13 cellular contexts compared by ENCODE assay signal in genomic region chr4:174697896-174698295, GRCh38.
DNase-seq lines count a peak whose midpoint lies in the region; ATAC-seq, FAIRE-seq and TF ChIP-seq lines count a peak whose summit lies in the region.
"Had no signal": no experiment of that assay in that cellular context is flagged by ENCODE, and none has a peak within 500 bp of the region (broad histone marks: within the 10 kb centered on the region; RNA-seq: fewer than 3 reads in every experiment).

No MANE protein-coding gene starts in this region.

- DNase-seq in K562 (ENCODE audit: extremely low read depth in 1 of 4, low spot score in 3 of 4), result no peak
- DNase-seq in HCEC 1CT, result no peak
- DNase-seq in activated T-cell treated with anti-CD3 and anti-CD28 coated beads, Interleukin-2, amount 50 U/mL, for 72 hours, result no peak
- DNase-seq: Caco-2; CD8-positive, alpha-beta memory T cell; DND-41; GDM1 had no signal

- TF ChIP-seq CTCF in K562 (IDR thresholded peaks at IDR 0.05 in 2 of 3, conservative IDR thresholded peaks at IDR 0.05 in 1 of 3; ENCODE audit: insufficient read depth in 2 of 3, low read depth in 1 of 3, low read length in 3 of 3) (no peak), gastroesophageal sphincter (IDR thresholded peaks at IDR 0.05) (no peak)

- H3K27me3 ChIP-seq in K562 (ENCODE audit: control insufficient read depth in 2 of 2, insufficient read depth in 2 of 2, low read length in 2 of 2) (no peaks in the 10 kb centered on the region), gastroesophageal sphincter (no peaks in the 10 kb centered on the region), subcutaneous abdominal adipose tissue (ENCODE audit: control insufficient read depth in 5 of 5, insufficient read depth in 4 of 5, low read length in 5 of 5) (no peaks in the 10 kb centered on the region)
- H3K27me3 ChIP-seq: BLaER1 had no signal

- H3K4me1 Mint-ChIP-seq in activated T-cell treated with anti-CD3 and anti-CD28 coated beads, Interleukin-2, amount 50 U/mL, for 72 hours (ENCODE audit: low read depth), result no peaks in the 10 kb centered on the region
- H3K4me1 Mint-ChIP-seq: CD8-positive, alpha-beta memory T cell had no signal

- ATAC-seq in K562, result no peak
- ATAC-seq in gastroesophageal sphincter, result peak; percentile 53
- ATAC-seq in HG03457 (IDR thresholded peaks at IDR 0.05; ENCODE audit: unreplicated experiment), result no peak
- ATAC-seq in activated T-cell treated with anti-CD3 and anti-CD28 coated beads, Interleukin-2, amount 50 U/mL, for 72 hours (replicated peaks in 1 of 2), result no peak
- ATAC-seq: A549, HCT116 had no signal

- H4K20me1 ChIP-seq in K562 (replicated peaks; ENCODE audit: control insufficient read depth, insufficient read depth, low read length), result no peaks in the 10 kb centered on the region
- H4K20me1 ChIP-seq: BLaER1 had no signal

- 0 out of 2 replicates have a peak overlapping the region, but pooled peaks have one; percentile 30 for H2AFZ ChIP-seq in K562 (ENCODE audit: low read depth, low read length)

- TF ChIP-seq EP300 in K562 (IDR thresholded peaks at IDR 0.05; ENCODE audit: low read length), result no peak
- no peak for TF ChIP-seq EP300 in gastroesophageal sphincter (IDR thresholded peaks at IDR 0.05)

- 59% methylated on average over 4 of the region's 4 CpGs for WGBS in K562 (ENCODE audit: insufficient coverage, low coverage, missing lambda C conversion rate)
- 47 to 68% methylated on average over 4 of the region's 4 CpGs for WGBS in gastroesophageal sphincter (ENCODE audit: low coverage in 1 of 2), 2 donors

- H3K4me3 ChIP-seq in K562, result no peak overlapping the region
- H3K4me3 ChIP-seq in gastroesophageal sphincter, result no peak overlapping the region
- no peak overlapping the region for H3K4me3 ChIP-seq in subcutaneous abdominal adipose tissue (ENCODE audit: low read depth in 1 of 5, low read length in 5 of 5)
- H3K4me3 ChIP-seq: A549, BLaER1 had no signal

- intact Hi-C loops in K562 (cut with micrococcal nuclease), result no loop called here

- H3K4me1 ChIP-seq in K562 (replicated peaks in 1 of 2; ENCODE audit: control insufficient read depth in 2 of 2, insufficient read depth in 2 of 2, low read length in 2 of 2), result no peaks in the 10 kb centered on the region
- H3K4me1 ChIP-seq in gastroesophageal sphincter, result no peaks in the 10 kb centered on the region
- H3K4me1 ChIP-seq in subcutaneous abdominal adipose tissue (ENCODE audit: control insufficient read depth in 5 of 5, insufficient read depth in 5 of 5, low read length in 5 of 5), result peaks cover 0 to 11% (median 0%) of the 10 kb centered on the region in 5 donors
- H3K4me1 ChIP-seq: BLaER1, Caco-2 had no signal

- H3K4me3 Mint-ChIP-seq in activated T-cell treated with anti-CD3 and anti-CD28 coated beads, Interleukin-2, amount 50 U/mL, for 72 hours, result no peak overlapping the region
- H3K4me3 Mint-ChIP-seq: CD8-positive, alpha-beta memory T cell had no signal

- H3K27me3 Mint-ChIP-seq in activated T-cell treated with anti-CD3 and anti-CD28 coated beads, Interleukin-2, amount 50 U/mL, for 72 hours (ENCODE audit: low read depth), result peaks cover 16% of the 10 kb centered on the region

- no peak overlapping the region for H3K27ac ChIP-seq in K562 (ENCODE audit: extremely low read depth, low read depth, low read length)
- H3K27ac ChIP-seq in gastroesophageal sphincter, result peak overlapping the region in 3 of 4 donors; percentile 9 to 35 (median 15)
- H3K27ac ChIP-seq in subcutaneous abdominal adipose tissue (ENCODE audit: low read depth, low read length), result peak overlapping the region; percentile 29
- H3K27ac ChIP-seq: A549, BLaER1 had no signal

- H3K36me3 Mint-ChIP-seq in activated T-cell treated with anti-CD3 and anti-CD28 coated beads, Interleukin-2, amount 50 U/mL, for 72 hours (ENCODE audit: insufficient read depth in 2 of 2), result no peaks in the 10 kb centered on the region
- H3K36me3 Mint-ChIP-seq: CD8-positive, alpha-beta memory T cell had no signal

- TF ChIP-seq RAD21 in K562 (CRISPR knock-in tag; conservative IDR thresholded peaks at IDR 0.05 in 1 of 2, IDR thresholded peaks at IDR 0.05 in 1 of 2), result no peak

- no peak for FAIRE-seq in K562 (lab: Jason Lieb, UNC)
- FAIRE-seq: A549 had no signal

- H3K4me2 ChIP-seq in K562 (ENCODE audit: insufficient read depth, low read length), result no peak overlapping the region
- H3K4me2 ChIP-seq: A549, BLaER1 had no signal

- no peaks in the 10 kb centered on the region for H3K79me2 ChIP-seq in K562 (ENCODE audit: control insufficient read depth, insufficient read depth, low read length)

- CTCF ChIA-PET in K562 (lab: Yijun Ruan, JAX; ENCODE audit: low intra/inter-chr PET ratio), result no interaction called here

- H3K9me3 ChIP-seq in K562 (replicated peaks; ENCODE audit: control insufficient read depth, insufficient read depth, low read depth, low read length) (no peaks in the 10 kb centered on the region), gastroesophageal sphincter (no peaks in the 10 kb centered on the region), subcutaneous abdominal adipose tissue (ENCODE audit: control insufficient read depth in 5 of 5, low read length in 5 of 5) (no peaks in the 10 kb centered on the region)
- H3K9me3 ChIP-seq: A549, BLaER1, Caco-2 had no signal

- H3K9ac ChIP-seq in K562 (ENCODE audit: insufficient read depth in 1 of 2, low read depth in 2 of 2, low read length in 2 of 2) (no peak overlapping the region), subcutaneous abdominal adipose tissue (ENCODE audit: low read length in 5 of 5) (no peak overlapping the region)
- H3K9ac ChIP-seq: BLaER1 had no signal

- H3K36me3 ChIP-seq in K562 (ENCODE audit: control insufficient read depth, insufficient read depth, low read length) (no peaks in the 10 kb centered on the region), gastroesophageal sphincter (no peaks in the 10 kb centered on the region), subcutaneous abdominal adipose tissue (ENCODE audit: control insufficient read depth in 5 of 5, insufficient read depth in 5 of 5, low read length in 5 of 5) (no peaks in the 10 kb centered on the region)
- H3K36me3 ChIP-seq: BLaER1 had no signal

- in situ Hi-C loops in K562 (cut with MboI), result no loop called here

- no peaks in the 10 kb centered on the region for H3K9me1 ChIP-seq in K562 (ENCODE audit: control insufficient read depth, insufficient read depth, low read length)

- no peak overlapping the region for H3K27ac Mint-ChIP-seq in activated T-cell treated with anti-CD3 and anti-CD28 coated beads, Interleukin-2, amount 50 U/mL, for 72 hours

- peaks cover 0 to 1% of the 10 kb centered on the region in 2 donors for H3K9me3 Mint-ChIP-seq in activated T-cell treated with anti-CD3 and anti-CD28 coated beads, Interleukin-2, amount 50 U/mL, for 72 hours

- BruUV-seq in K562 (replicated peaks; lab: Mats Ljungman, UMichigan), result no TSS peak

- POLR2A ChIA-PET in K562 (lab: Yijun Ruan, JAX), result no interaction called here

- TF ChIP-seq POLR2A in K562 (conservative IDR thresholded peaks at IDR 0.05) (no peak), gastroesophageal sphincter (IDR thresholded peaks at IDR 0.05) (no peak)

TF ChIP-seq in K562, 482 proteins besides CTCF, POLR2A, EP300 and RAD21:
- peak; percentile 50; the same call in 1 of the 2 replicates for TF ChIP-seq ZNF121 (CRISPR knock-in tag; conservative IDR thresholded peaks at IDR 0.05)
- TF ChIP-seq MECOM (CRISPR knock-in tag; IDR thresholded peaks at IDR 0.05), result no peak
